28 cellular contexts compared by ENCODE assay signal in genomic region chr3:196315821-196316220, GRCh38. TPM values are rescaled to one million over a fixed set of nuclear protein-coding genes. Genes with fewer than 3 reads are reported as not detected.
"Had no signal": no experiment of that assay in that cellular context is flagged by ENCODE, and none has a peak within 500 bp of the region (broad histone marks: within the 10 kb centered on the region; RNA-seq: fewer than 3 reads in every experiment).

No MANE protein-coding gene starts in this region.

- ATAC-seq: activated CD4-positive, CD25-positive, alpha-beta regulatory T cell treated with anti-CD3 and anti-CD28 coated beads, Interleukin-2, amount 50 U/mL, for 24 hours; activated CD8-positive, alpha-beta memory T cell treated with anti-CD3 and anti-CD28 coated beads, Interleukin-2, amount 10 ng/mL, durations not matched to agents 7 days and 5 days; activated CD8-positive, alpha-beta T cell treated with anti-CD3 and anti-CD28 coated beads, Interleukin-2, amount 10 ng/mL, durations not matched to agents 7 days and 5 days; activated naive CD8-positive, alpha-beta T cell treated with anti-CD3 and anti-CD28 coated beads, Interleukin-2, amount 50 U/mL, for 24 hours; gastrocnemius medialis; right cardiac atrium; T-helper 17 cell; upper lobe of right lung had no signal

- H3K27me3 Mint-ChIP-seq: activated CD8-positive, alpha-beta memory T cell treated with anti-CD3 and anti-CD28 coated beads, Interleukin-2, amount 10 ng/mL, durations not matched to agents 7 days and 5 days; activated naive CD4-positive, alpha-beta T cell treated with anti-CD3 and anti-CD28 coated beads, Interleukin-2, amount 50 U/mL, for 24 hours; activated naive CD8-positive, alpha-beta T cell treated with anti-CD3 and anti-CD28 coated beads, Interleukin-2, amount 50 U/mL, for 24 hours; central memory CD8-positive, alpha-beta T cell; T-helper 17 cell had no signal

- H3K4me3 ChIP-seq: breast epithelium, gastrocnemius medialis, left ventricle myocardium inferior, spleen, suprapubic skin, tibial artery, upper lobe of right lung had no signal

- H3K9me3 Mint-ChIP-seq: activated naive CD4-positive, alpha-beta T cell treated with anti-CD3 and anti-CD28 coated beads, Interleukin-2, amount 50 U/mL, for 24 hours; activated naive CD8-positive, alpha-beta T cell treated with anti-CD3 and anti-CD28 coated beads, Interleukin-2, amount 50 U/mL, for 24 hours; activated T-helper 2 cell treated with anti-CD3 and anti-CD28 coated beads, Interferon-gamma antibody, Interleukin-2, Interleukin-4, amounts not matched to agents 10 μg/mL and 5 μg/mL and 100 μg/mL, durations not matched to agents 14 hours and 24 hours and 36 hours; central memory CD8-positive, alpha-beta T cell had no signal

- DNase-seq: activated CD4-positive, alpha-beta T cell treated with anti-CD3 and anti-CD28 coated beads for 48 hours; activated CD8-positive, alpha-beta memory T cell treated with anti-CD3 and anti-CD28 coated beads, Interleukin-2, amount 10 ng/mL, durations not matched to agents 7 days and 5 days; activated CD8-positive, alpha-beta T cell treated with anti-CD3 and anti-CD28 coated beads, Interleukin-2, amount 10 ng/mL, durations not matched to agents 7 days and 5 days; activated naive CD8-positive, alpha-beta T cell treated with anti-CD3 and anti-CD28 coated beads, Interleukin-2, amount 50 U/mL, for 24 hours; activated T-cell treated with anti-CD3 and anti-CD28 coated beads, Interleukin-2, amount 50 U/mL, for 48 hours; amygdala; dermis blood vessel endothelial cell; effector CD4-positive, alpha-beta T cell; gastrocnemius medialis; glutamatergic neuron; left ventricle myocardium inferior; posterior cingulate gyrus; right cardiac atrium; spleen; stimulated activated naive CD4-positive, alpha-beta T cell; T-helper 17 cell; T1000; tibial artery; upper lobe of right lung; WERI-Rb-1 had no signal

- H3K27me3 ChIP-seq: breast epithelium, gastrocnemius medialis, spleen, suprapubic skin, tibial artery, upper lobe of right lung had no signal

- H3K36me3 ChIP-seq: breast epithelium, gastrocnemius medialis, spleen, suprapubic skin, upper lobe of right lung, WERI-Rb-1 had no signal

- H3K9me3 ChIP-seq: breast epithelium, gastrocnemius medialis, left ventricle myocardium inferior, spleen, suprapubic skin, tibial artery, upper lobe of right lung had no signal

- H3K27ac ChIP-seq: breast epithelium, gastrocnemius medialis, left ventricle myocardium inferior, suprapubic skin, tibial artery, upper lobe of right lung, WERI-Rb-1 had no signal

- H3K4me1 ChIP-seq: breast epithelium, upper lobe of right lung had no signal

RNA-seq across cellular contexts. Expression of gene TM4SF19, which starts 22.4 kb away (rescaled TPM):
- total RNA-seq: activated CD8-positive, alpha-beta memory T cell treated with anti-CD3 and anti-CD28 coated beads, Interleukin-2, amount 10 ng/mL, durations not matched to agents 7 days and 5 days; activated CD8-positive, alpha-beta T cell treated with anti-CD3 and anti-CD28 coated beads, Interleukin-2, amount 10 ng/mL, durations not matched to agents 7 days and 5 days; activated T-helper 2 cell treated with anti-CD3 and anti-CD28 coated beads, Interferon-gamma antibody, Interleukin-2, Interleukin-4, amounts not matched to agents 10 μg/mL and 5 μg/mL and 100 μg/mL, durations not matched to agents 14 hours and 24 hours and 36 hours; dermis blood vessel endothelial cell; left ventricle myocardium inferior; lung microvascular endothelial cell; mucosa of gallbladder; right cardiac atrium; T-helper 17 cell had no signal
- polyA plus RNA-seq: right cardiac atrium had no signal
